8 cellular contexts compared by ENCODE assay signal in the genomic region with DNA sequence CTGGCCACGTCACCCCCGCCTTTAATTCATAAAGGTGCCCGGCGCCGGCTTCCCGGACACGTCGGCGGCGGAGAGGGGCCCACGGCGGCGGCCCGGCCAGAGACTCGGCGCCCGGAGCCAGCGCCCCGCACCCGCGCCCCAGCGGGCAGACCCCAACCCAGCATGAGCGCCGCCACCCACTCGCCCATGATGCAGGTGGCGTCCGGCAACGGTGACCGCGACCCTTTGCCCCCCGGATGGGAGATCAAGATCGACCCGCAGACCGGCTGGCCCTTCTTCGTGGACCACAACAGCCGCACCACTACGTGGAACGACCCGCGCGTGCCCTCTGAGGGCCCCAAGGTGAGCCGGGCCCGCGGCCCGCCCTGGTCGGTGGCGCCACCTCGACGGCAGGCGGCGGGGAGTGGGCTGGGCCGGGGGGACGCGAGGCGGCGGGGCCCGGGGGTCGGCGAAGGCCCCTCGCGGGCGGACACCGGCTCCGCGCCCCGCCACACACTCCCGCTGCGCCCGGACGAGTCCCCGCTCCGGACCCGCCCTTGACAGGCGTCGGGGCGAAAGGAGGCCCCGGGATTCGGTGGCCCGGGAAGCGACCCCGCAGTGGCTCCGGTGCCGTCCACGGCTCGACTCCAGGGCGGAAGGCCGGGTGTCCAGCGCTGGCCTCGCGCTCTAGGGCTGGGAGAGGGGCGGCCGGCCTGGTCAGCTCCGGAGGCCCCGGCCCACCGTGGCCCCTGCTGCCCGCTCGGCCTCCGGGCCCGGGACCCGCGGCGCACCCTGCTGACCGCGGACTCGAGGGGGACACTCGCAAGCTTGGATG. TPM values are rescaled to one million over a fixed set of nuclear protein-coding genes. Genes with fewer than 3 reads are reported as not detected.
DNase-seq lines count a peak whose midpoint lies in the region; ATAC-seq and TF ChIP-seq lines count a peak whose summit lies in the region.

No MANE protein-coding gene starts in this region.

- H3K36me3 ChIP-seq in DND-41 (ENCODE audit: insufficient read depth, low read length) (no peaks in the 10 kb centered on the region), HAP-1 (replicated peaks) (peaks cover 12% of the 10 kb centered on the region), colonic mucosa (no peaks in the 10 kb centered on the region), mesenchymal stem cell (ENCODE audit: control insufficient read depth in 1 of 2, insufficient read depth in 2 of 2, low read depth in 1 of 2, low read length in 2 of 2) (peaks cover 4 to 11% of the 10 kb centered on the region in 2 experiments), urinary bladder (ENCODE audit: insufficient read depth) (no peaks in the 10 kb centered on the region)

- H3K27ac ChIP-seq in DND-41 (ENCODE audit: low read length) (0 out of 2 replicates have a peak overlapping the region, but pooled peaks have one; percentile 29), colonic mucosa (peak overlapping the region; percentile 96), mesenchymal stem cell (ENCODE audit: low read length, poor library complexity, severe bottlenecking) (peak overlapping the region; percentile 68), urinary bladder (ENCODE audit: low read depth) (peak overlapping the region; percentile 98)

- peak overlapping the region; percentile 90 for H3K4me2 ChIP-seq in DND-41 (ENCODE audit: insufficient read depth, low read length)
- peak overlapping the region; percentile 59 for H3K4me2 ChIP-seq in mesenchymal stem cell (ENCODE audit: low read length, poor library complexity, severe bottlenecking)

- H3K23ac ChIP-seq in mesenchymal stem cell (ENCODE audit: low read length in 2 of 2): peak overlapping the region; percentile 94 to 100

- peak overlapping the region; percentile 88 to 99 for H3K4ac ChIP-seq in mesenchymal stem cell (ENCODE audit: low read depth in 1 of 2, low read length in 2 of 2)

- H2AFZ ChIP-seq in DND-41 (ENCODE audit: low read depth, low read length) (peak overlapping the region; percentile 87), mesenchymal stem cell (ENCODE audit: low read depth, low read length) (no peak overlapping the region)

- H2BK15ac ChIP-seq in mesenchymal stem cell (ENCODE audit: low read depth, poor library complexity, severe bottlenecking): no peak overlapping the region

- H3K9me3 ChIP-seq in DND-41 (ENCODE audit: insufficient read depth, low read length, severe bottlenecking) (no peaks in the 10 kb centered on the region), HAP-1 (no peaks in the 10 kb centered on the region), colonic mucosa (no peaks in the 10 kb centered on the region), mesenchymal stem cell (ENCODE audit: control insufficient read depth, low read length) (no peaks in the 10 kb centered on the region)

- peak overlapping the region; percentile 81 for H2BK5ac ChIP-seq in mesenchymal stem cell (ENCODE audit: low read depth, low read length, poor library complexity, severe bottlenecking)

- peak overlapping the region; percentile 95 to 100 for H3K18ac ChIP-seq in mesenchymal stem cell (ENCODE audit: low read depth in 1 of 2, low read length in 2 of 2)

- H4K20me1 ChIP-seq in DND-41 (ENCODE audit: insufficient read depth, low read length): no peaks in the 10 kb centered on the region

- peak overlapping the region in 1 of 2 experiments; percentile 99 for H3K14ac ChIP-seq in mesenchymal stem cell (ENCODE audit: low read length in 2 of 2)

- no peaks in the 10 kb centered on the region for H3K79me2 ChIP-seq in DND-41 (ENCODE audit: insufficient read depth, low read length)

- peak overlapping the region; percentile 76 for H4K8ac ChIP-seq in mesenchymal stem cell (ENCODE audit: low read length)

- H2AK5ac ChIP-seq in mesenchymal stem cell (ENCODE audit: low read length, severe bottlenecking): no peak overlapping the region

- no peaks in the 10 kb centered on the region for H3K79me1 ChIP-seq in mesenchymal stem cell (replicated peaks; ENCODE audit: low read length, poor library complexity, severe bottlenecking)

- H2BK120ac ChIP-seq in mesenchymal stem cell (ENCODE audit: low read depth, low read length): peak overlapping the region; percentile 77

- H3K4me3 ChIP-seq in DND-41 (ENCODE audit: low read depth in 1 of 2, low read length in 2 of 2) (peak overlapping the region; percentile 63 to 81; a peak in 3 of 4 replicates), HAP-1 (peak overlapping the region; percentile 66), colonic mucosa (peak overlapping the region; percentile 91), mesenchymal stem cell (ENCODE audit: insufficient read depth in 1 of 2, low read depth in 1 of 2, low read length in 2 of 2) (peak overlapping the region; percentile 83 to 97), urinary bladder (ENCODE audit: low read depth, low read length) (peak overlapping the region; percentile 98)

- peak overlapping the region; percentile 82 for H3K9ac ChIP-seq in DND-41 (ENCODE audit: low read depth, low read length)
- peak overlapping the region; percentile 74 to 99 for H3K9ac ChIP-seq in colonic mucosa (ENCODE audit: low read depth in 2 of 2, low read length in 2 of 2)
- H3K9ac ChIP-seq in mesenchymal stem cell (ENCODE audit: low read length): peak overlapping the region; percentile 94

- ATAC-seq in DND-41 (ENCODE audit: insufficient read depth, low read depth): peak; percentile 21
- no peak for ATAC-seq in HG02642 (IDR thresholded peaks at IDR 0.05; ENCODE audit: poor library complexity, unreplicated experiment)

- H3K27me3 ChIP-seq in DND-41 (ENCODE audit: insufficient read depth, low read length, poor library complexity) (peaks cover 22% of the 10 kb centered on the region), HAP-1 (ENCODE audit: low read depth) (no peaks in the 10 kb centered on the region), colonic mucosa (no peaks in the 10 kb centered on the region), mesenchymal stem cell (ENCODE audit: control insufficient read depth in 1 of 2, insufficient read depth in 1 of 2, low read length in 2 of 2) (no peaks in the 10 kb centered on the region)

- in situ Hi-C loops in HAP-1 (cut with MboI; ENCODE audit: low sequenced_read_pairs): no loop called here

- peak overlapping the region; percentile 38 to 74 for H2BK12ac ChIP-seq in mesenchymal stem cell (ENCODE audit: low read length in 2 of 2)

- TF ChIP-seq CTCF in DND-41 (IDR thresholded peaks at IDR 0.05; ENCODE audit: borderline replicate concordance, extremely low read depth, low read length, poor library complexity, severe bottlenecking) (no peak), colonic mucosa (IDR thresholded peaks at IDR 0.05) (no peak)

- intact Hi-C loops in colonic mucosa (cut with DNase I): loop anchor here (5.0 kb wide), 1 partner anchor 54 kb away; a partner anchor contains a TSS

- WGBS in mesenchymal stem cell: under 1% methylated on average over 83 of the region's 106 CpGs
- under 1% methylated on average over 106 of the region's 106 CpGs for WGBS in urinary bladder

- H4K91ac ChIP-seq in mesenchymal stem cell (ENCODE audit: low read length): peak overlapping the region; percentile 57

- DNase-seq in DND-41 (peak; percentile 24), HAP-1 (ENCODE audit: low spot score in 2 of 2) (peak in 1 of 2 experiments; percentile 18), RPMI8226 (peak; percentile 15), colonic mucosa (peak; percentile 39), mesenchymal stem cell (no peak), NCI-H526 treated with DMSO at 0.1 percent for 48 hours (lab: John Stamatoyannopoulos, UW) (no peak)

- peaks cover 33% of the 10 kb centered on the region for H3K4me1 ChIP-seq in DND-41 (ENCODE audit: insufficient read depth, low read length)
- peaks cover 14% of the 10 kb centered on the region for H3K4me1 ChIP-seq in HAP-1
- no peaks in the 10 kb centered on the region for H3K4me1 ChIP-seq in colonic mucosa
- peaks cover 15% of the 10 kb centered on the region for H3K4me1 ChIP-seq in mesenchymal stem cell (ENCODE audit: control insufficient read depth, insufficient read depth, low read depth, low read length)
- peaks cover 1% of the 10 kb centered on the region for H3K4me1 ChIP-seq in urinary bladder (ENCODE audit: insufficient read depth)

RNA-seq across cellular contexts. Expression of a gene that starts 0.5 kb away (rescaled TPM):
- total RNA-seq in colonic mucosa (10 to 100 TPM; 30.4 to 48.9 TPM), urinary bladder (8.2 TPM)
- polyA plus RNA-seq in mesenchymal stem cell (2013, experiment 1 of 2): 66.0 TPM
- polyA plus RNA-seq in mesenchymal stem cell (2013, experiment 2 of 2): 65.0 TPM
- polyA plus RNA-seq in urinary bladder: 70.0 TPM

RNA-seq across cellular contexts. Expression of a gene that starts 55.0 kb away (rescaled TPM):
- total RNA-seq in colonic mucosa (100 to 1,000 TPM; 104 to 126 TPM), urinary bladder (167 TPM)
- 78.9 TPM for polyA plus RNA-seq in mesenchymal stem cell (2013, experiment 1 of 2)
- polyA plus RNA-seq in mesenchymal stem cell (2013, experiment 2 of 2): 81.0 TPM
- polyA plus RNA-seq in urinary bladder: 48.6 TPM

Comparison
In these comparisons a context has a peak if more than half of its experiments do, and no peak if none do; other contexts are left out.
1. DNase-seq: peak in DND-41 (single experiment), RPMI8226 (single experiment) and colonic mucosa (single experiment); none in mesenchymal stem cell (single experiment) and NCI-H526 treated with DMSO at 0.1 percent for 48 hours (single experiment).
2. H3K27ac ChIP-seq: peak in every context shown above with its lines; median percentile 98 in urinary bladder; 96 in colonic mucosa; 68 in mesenchymal stem cell; 29 in DND-41.
3. Peak in every context shown above with its lines, with median percentiles within 50 percentile points of each other: H3K4me3 ChIP-seq and H3K9ac ChIP-seq.